8 cellular contexts compared by ENCODE assay signal in the genomic region with DNA sequence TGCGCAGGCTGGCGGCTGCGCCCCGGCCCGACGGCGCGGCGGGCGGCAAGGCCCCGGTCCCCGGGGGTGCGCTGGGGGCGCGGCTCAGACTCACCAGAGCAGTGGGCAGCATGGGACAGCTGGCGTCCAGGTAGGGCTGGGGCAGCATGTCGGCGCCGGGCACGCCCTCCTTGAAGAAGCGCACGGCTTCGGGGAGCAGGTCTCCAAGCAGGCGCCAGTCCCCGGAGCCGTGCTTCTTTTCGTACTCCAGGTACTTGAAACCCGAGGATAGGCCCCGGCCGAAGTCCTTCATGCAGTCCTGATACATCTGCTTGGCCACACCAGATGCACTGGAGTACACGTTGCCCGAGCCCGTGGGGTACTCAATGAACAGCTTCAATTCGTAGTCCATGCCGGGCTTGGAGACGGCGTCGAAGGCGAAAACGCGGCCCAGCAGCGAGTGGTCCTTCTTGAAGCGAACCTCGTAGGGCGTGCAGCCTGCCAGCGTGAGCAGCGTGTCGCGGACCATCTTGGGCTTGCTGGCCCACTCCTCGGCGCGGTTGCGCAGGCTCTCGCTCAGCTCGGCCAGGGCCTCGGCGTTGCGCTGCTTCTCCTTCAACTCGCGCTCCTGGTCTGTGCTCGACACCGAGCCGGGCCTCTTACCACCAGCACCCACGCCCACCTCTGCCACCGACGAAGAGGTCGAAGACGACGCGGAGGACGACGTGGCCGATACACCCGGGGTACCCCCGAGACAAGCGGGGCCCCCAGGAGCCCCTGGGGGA. TPM values are rescaled to one million over a fixed set of nuclear protein-coding genes. Genes with fewer than 3 reads are reported as not detected.
A peak's percentile ranks its signal among the peaks of the same experiment; 100 is the strongest.
DNase-seq lines count a peak whose midpoint lies in the region; TF ChIP-seq lines count a peak whose summit lies in the region.

No MANE protein-coding gene starts in this region.

- no peaks in the 10 kb centered on the region for H3K27me3 ChIP-seq in Loucy (ENCODE audit: insufficient read depth, low read length, poor library complexity, severe bottlenecking)
- H3K27me3 ChIP-seq in breast epithelium: no peaks in the 10 kb centered on the region
- H3K27me3 ChIP-seq in liver (ENCODE audit: control insufficient read depth in 4 of 4, insufficient read depth in 4 of 4, low read length in 3 of 4): no peaks in the 10 kb centered on the region
- H3K27me3 ChIP-seq in testis: no peaks in the 10 kb centered on the region
- H3K27me3 ChIP-seq in WERI-Rb-1 (ENCODE audit: insufficient read depth, low read depth, severe bottlenecking): no peaks in the 10 kb centered on the region

- CTCF ChIA-PET in Calu3 (lab: Charles Lee): no interaction called here

- BruUV-seq in Calu3 (replicated peaks; lab: Mats Ljungman, UMichigan): no TSS peak

- intact Hi-C loops in Calu3 (cut with micrococcal nuclease; ENCODE audit: unreplicated experiment) (no loop called here), breast epithelium (cut with DNase I; ENCODE audit: low total_unique reads) (loop anchor here (1.0 to 5.0 kb wide), 2 partner anchors 41 to 109 kb away; no protein-coding TSS in a partner anchor), testis (cut with DNase I; ENCODE audit: low total_unique reads) (loop anchor here (5.0 kb wide), 1 partner anchor 296 kb away; a partner anchor contains a TSS)

- H3K9ac ChIP-seq in Loucy (ENCODE audit: low read depth, low read length, poor library complexity, severe bottlenecking) (peak overlapping the region; percentile 88), liver (ENCODE audit: low read depth in 1 of 2, low read length in 2 of 2) (peak overlapping the region; percentile 61 to 87)

- no peaks in the 10 kb centered on the region for H3K9me2 ChIP-seq in Loucy (replicated peaks; ENCODE audit: low read depth, low read length)

- DNase-seq in Calu3 (no peak), breast epithelium (ENCODE audit: low spot score in 2 of 2) (no peak), testis (no peak), germinal center (ENCODE audit: low spot score) (no peak), WERI-Rb-1 (no peak)
- no peak for DNase-seq in stimulated activated CD4-positive, alpha-beta T cell treated with anti-CD3 and anti-CD28 coated beads, Interleukin-4, amount 100 ng/mL, for 24 hours

- peaks cover 37% of the 10 kb centered on the region for H3K4me1 Mint-ChIP-seq in Calu3 (ENCODE audit: low read depth, unreplicated experiment)

- H3K4me3 Mint-ChIP-seq in Calu3 (ENCODE audit: low read depth, unreplicated experiment): peak overlapping the region; percentile 75

- H3K4me3 ChIP-seq in Loucy (ENCODE audit: low read length, poor library complexity, severe bottlenecking): peak overlapping the region; percentile 86
- H3K4me3 ChIP-seq in breast epithelium: peak overlapping the region; percentile 91 to 95 (median 94)
- peak overlapping the region; percentile 63 to 96 (median 79) for H3K4me3 ChIP-seq in liver (ENCODE audit: low read depth in 1 of 3, low read length in 3 of 3)
- H3K4me3 ChIP-seq in testis: peak overlapping the region; percentile 72 to 91
- no peak overlapping the region for H3K4me3 ChIP-seq in WERI-Rb-1 (ENCODE audit: low read depth, low read length)

- no peak for TF ChIP-seq POLR2A in breast epithelium (IDR thresholded peaks at IDR 0.05)
- no peak for TF ChIP-seq POLR2A in testis (IDR thresholded peaks at IDR 0.05)

- no peak overlapping the region for H3K27ac Mint-ChIP-seq in Calu3 (ENCODE audit: unreplicated experiment)

- H4K20me1 ChIP-seq in Loucy (ENCODE audit: insufficient read depth, low read length, poor library complexity, severe bottlenecking): peaks cover 33% of the 10 kb centered on the region

- H3K27ac ChIP-seq in breast epithelium: peak overlapping the region; percentile 99
- peak overlapping the region; percentile 98 to 99 for H3K27ac ChIP-seq in liver (ENCODE audit: low read depth in 1 of 2, low read length in 2 of 2)
- peak overlapping the region; percentile 94 to 98 for H3K27ac ChIP-seq in testis
- H3K27ac ChIP-seq in WERI-Rb-1: no peak overlapping the region

- H3K36me3 ChIP-seq in Loucy (ENCODE audit: insufficient read depth, low read length) (no peaks in the 10 kb centered on the region), breast epithelium (no peaks in the 10 kb centered on the region), liver (ENCODE audit: control insufficient read depth in 4 of 4, insufficient read depth in 3 of 4, low read depth in 1 of 4, low read length in 3 of 4) (peaks cover 0 to 2% (median 0%) of the 10 kb centered on the region in 4 donors), testis (ENCODE audit: low read depth, missing control alignments) (no peaks in the 10 kb centered on the region), WERI-Rb-1 (peaks cover 10% of the 10 kb centered on the region)

- H3K36me3 Mint-ChIP-seq in Calu3 (ENCODE audit: insufficient read depth, unreplicated experiment): peaks cover 62% of the 10 kb centered on the region

- no peaks in the 10 kb centered on the region for H3K27me3 Mint-ChIP-seq in Calu3 (ENCODE audit: unreplicated experiment)

- H3K79me2 ChIP-seq in Loucy (ENCODE audit: insufficient read depth, low read length): peaks cover 46% of the 10 kb centered on the region

- WGBS in liver: 14% methylated on average over 76 of the region's 76 CpGs
- 11 to 12% methylated on average over 17 to 58 of the region's 76 CpGs for WGBS in testis, 2 donors

- peaks cover 16% of the 10 kb centered on the region for H3F3A ChIP-seq in Loucy (ENCODE audit: low read depth)

- peaks cover 57% of the 10 kb centered on the region for H3K4me1 ChIP-seq in Loucy (ENCODE audit: insufficient read depth, low read length, poor library complexity, severe bottlenecking)
- peaks cover 12 to 15% of the 10 kb centered on the region in 2 donors for H3K4me1 ChIP-seq in breast epithelium
- H3K4me1 ChIP-seq in liver (ENCODE audit: control insufficient read depth in 4 of 4, insufficient read depth in 4 of 4, low read length in 3 of 4): peaks cover 16 to 52% (median 32%) of the 10 kb centered on the region in 4 donors
- peaks cover 48% of the 10 kb centered on the region for H3K4me1 ChIP-seq in testis

- H3K9me3 ChIP-seq in Loucy (ENCODE audit: insufficient read depth, low read depth, low read length): no peaks in the 10 kb centered on the region
- no peaks in the 10 kb centered on the region for H3K9me3 ChIP-seq in breast epithelium
- H3K9me3 ChIP-seq in liver (ENCODE audit: control insufficient read depth in 4 of 4, low read length in 3 of 4): no peaks in the 10 kb centered on the region
- no peaks in the 10 kb centered on the region for H3K9me3 ChIP-seq in testis
- H3K9me3 ChIP-seq in WERI-Rb-1 (ENCODE audit: severe bottlenecking): no peaks in the 10 kb centered on the region

- H3K4me2 ChIP-seq in Loucy (ENCODE audit: low read depth, low read length, poor library complexity, severe bottlenecking): peak overlapping the region; percentile 67

- no peaks in the 10 kb centered on the region for H3K9me3 Mint-ChIP-seq in Calu3 (ENCODE audit: low read depth, unreplicated experiment)

- TF ChIP-seq CTCF in Calu3 (IDR thresholded peaks at IDR 0.05; ENCODE audit: unreplicated experiment) (no peak), Loucy (conservative IDR thresholded peaks at IDR 0.05; ENCODE audit: low read length) (no peak), breast epithelium (IDR thresholded peaks at IDR 0.05) (no peak), liver (IDR thresholded peaks at IDR 0.05; ENCODE audit: low read depth, low read length, missing input control) (no peak), testis (IDR thresholded peaks at IDR 0.05) (no peak), WERI-Rb-1 (IDR thresholded peaks at IDR 0.05; ENCODE audit: low read depth, low read length) (no peak)

- peak in 1 of 2 donors; percentile 12 for TF ChIP-seq RAD21 in liver (IDR thresholded peaks at IDR 0.05)

- no peak overlapping the region for H2AFZ ChIP-seq in Loucy (ENCODE audit: low read length)

TF ChIP-seq in liver, 16 proteins besides CTCF, POLR2A, EP300 and RAD21:
- no peak for TF ChIP-seq HNF4G (IDR thresholded peaks at IDR 0.05)
- no peak for TF ChIP-seq NR2F2 (IDR thresholded peaks at IDR 0.05)
- no peak for TF ChIP-seq RXRA (IDR thresholded peaks at IDR 0.05)
- TF ChIP-seq, protein P1, sequence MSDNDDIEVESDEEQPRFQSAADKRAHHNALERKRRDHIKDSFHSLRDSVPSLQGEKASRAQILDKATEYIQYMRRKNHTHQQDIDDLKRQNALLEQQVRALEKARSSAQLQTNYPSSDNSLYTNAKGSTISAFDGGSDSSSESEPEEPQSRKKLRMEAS (IDR thresholded peaks at IDR 0.05): no peak
- no peak for TF ChIP-seq TAF1 (conservative IDR thresholded peaks at IDR 0.05)
- TF ChIP-seq YY1 (IDR thresholded peaks at IDR 0.05): no peak
- TF ChIP-seq SP1 (IDR thresholded peaks at IDR 0.05): no peak
- no peak for TF ChIP-seq HNF4A (conservative IDR thresholded peaks at IDR 0.05)
- TF ChIP-seq, protein P2, sequence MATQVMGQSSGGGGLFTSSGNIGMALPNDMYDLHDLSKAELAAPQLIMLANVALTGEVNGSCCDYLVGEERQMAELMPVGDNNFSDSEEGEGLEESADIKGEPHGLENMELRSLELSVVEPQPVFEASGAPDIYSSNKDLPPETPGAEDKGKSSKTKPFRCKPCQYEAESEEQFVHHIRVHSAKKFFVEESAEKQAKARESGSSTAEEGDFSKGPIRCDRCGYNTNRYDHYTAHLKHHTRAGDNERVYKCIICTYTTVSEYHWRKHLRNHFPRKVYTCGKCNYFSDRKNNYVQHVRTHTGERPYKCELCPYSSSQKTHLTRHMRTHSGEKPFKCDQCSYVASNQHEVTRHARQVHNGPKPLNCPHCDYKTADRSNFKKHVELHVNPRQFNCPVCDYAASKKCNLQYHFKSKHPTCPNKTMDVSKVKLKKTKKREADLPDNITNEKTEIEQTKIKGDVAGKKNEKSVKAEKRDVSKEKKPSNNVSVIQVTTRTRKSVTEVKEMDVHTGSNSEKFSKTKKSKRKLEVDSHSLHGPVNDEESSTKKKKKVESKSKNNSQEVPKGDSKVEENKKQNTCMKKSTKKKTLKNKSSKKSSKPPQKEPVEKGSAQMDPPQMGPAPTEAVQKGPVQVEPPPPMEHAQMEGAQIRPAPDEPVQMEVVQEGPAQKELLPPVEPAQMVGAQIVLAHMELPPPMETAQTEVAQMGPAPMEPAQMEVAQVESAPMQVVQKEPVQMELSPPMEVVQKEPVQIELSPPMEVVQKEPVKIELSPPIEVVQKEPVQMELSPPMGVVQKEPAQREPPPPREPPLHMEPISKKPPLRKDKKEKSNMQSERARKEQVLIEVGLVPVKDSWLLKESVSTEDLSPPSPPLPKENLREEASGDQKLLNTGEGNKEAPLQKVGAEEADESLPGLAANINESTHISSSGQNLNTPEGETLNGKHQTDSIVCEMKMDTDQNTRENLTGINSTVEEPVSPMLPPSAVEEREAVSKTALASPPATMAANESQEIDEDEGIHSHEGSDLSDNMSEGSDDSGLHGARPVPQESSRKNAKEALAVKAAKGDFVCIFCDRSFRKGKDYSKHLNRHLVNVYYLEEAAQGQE (IDR thresholded peaks at IDR 0.05): no peak

RNA-seq across cellular contexts. Expression of a gene that starts 2.2 kb away (rescaled TPM):
- total RNA-seq in Calu3 (2022): 30.1 and 33.1 TPM in 2 replicates
- 10 to 100 TPM; 39.5 to 76.5 (median 47.2) TPM for total RNA-seq in breast epithelium
- total RNA-seq in liver: 10 to 100 TPM in 1 of 2 donors, 1 to 10 TPM in 1; 7.6 to 15.8 TPM
- polyA plus RNA-seq in liver: 1 to 10 TPM; 3.8 to 7.1 TPM
- total RNA-seq in testis: 100 to 1,000 TPM in 1 of 2 donors, 10 to 100 TPM in 1; 94.6 to 120 TPM
- polyA plus RNA-seq in testis (ENCODE audit: insufficient read depth, low read depth, low replicate concordance): 30.9 TPM
